ENCODE assay signal across 10 cellular contexts in the genomic region with DNA sequence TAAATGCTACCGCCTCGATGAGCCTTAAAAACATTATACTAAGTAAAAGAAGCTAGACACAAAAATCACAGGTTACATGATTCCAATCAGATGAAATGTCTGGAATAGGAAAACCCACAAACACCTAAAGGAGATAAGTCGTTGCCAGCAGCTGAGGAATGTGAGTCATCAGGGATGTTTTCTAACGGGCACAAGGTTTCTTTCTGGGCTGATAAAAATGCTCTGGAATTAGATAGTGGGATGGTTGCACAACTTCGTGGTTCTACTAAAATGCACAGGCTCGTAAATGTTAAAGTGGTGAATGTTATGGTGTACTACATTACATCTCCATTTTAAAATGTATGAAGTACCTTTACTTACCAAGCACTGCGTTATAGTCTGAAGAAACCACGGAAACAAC. TPM values are rescaled to one million over a fixed set of nuclear protein-coding genes. Genes with fewer than 3 reads are reported as not detected.
DNase-seq lines count a peak whose midpoint lies in the region; ATAC-seq and TF ChIP-seq lines count a peak whose summit lies in the region.
"Had no signal": no experiment of that assay in that cellular context is flagged by ENCODE, and none has a peak within 500 bp of the region (broad histone marks: within the 10 kb centered on the region; RNA-seq: fewer than 3 reads in every experiment).

No MANE protein-coding gene starts in this region.

- no peak for TF ChIP-seq CTCF in AG10803 (conservative IDR thresholded peaks at IDR 0.05; ENCODE audit: low read length)

- no peak overlapping the region for H2BK5ac ChIP-seq in mesenchymal stem cell (ENCODE audit: low read depth, low read length, poor library complexity, severe bottlenecking)

- no peak overlapping the region for H2AFZ ChIP-seq in mesenchymal stem cell (ENCODE audit: low read depth, low read length)

- no peak overlapping the region for H2BK120ac ChIP-seq in mesenchymal stem cell (ENCODE audit: low read depth, low read length)

- H3K4me3 ChIP-seq in AG10803 (ENCODE audit: low read length) (no peak overlapping the region), mesenchymal stem cell (ENCODE audit: insufficient read depth in 1 of 2, low read depth in 1 of 2, low read length in 2 of 2) (no peak overlapping the region)
- H3K4me3 ChIP-seq: gastroesophageal sphincter had no signal

- H3K23ac ChIP-seq in mesenchymal stem cell (ENCODE audit: low read length in 2 of 2) = no peak overlapping the region

- H3K27ac ChIP-seq in mesenchymal stem cell (ENCODE audit: low read length, poor library complexity, severe bottlenecking) = peak overlapping the region; percentile 51
- H3K27ac ChIP-seq: gastroesophageal sphincter had no signal

- H3K4me1 ChIP-seq in mesenchymal stem cell (ENCODE audit: control insufficient read depth, insufficient read depth, low read depth, low read length) = peaks cover 4% of the 10 kb centered on the region

- ATAC-seq in GM18858 (IDR thresholded peaks at IDR 0.05; ENCODE audit: unreplicated experiment) = no peak
- ATAC-seq: gastroesophageal sphincter had no signal

- H3K4me2 ChIP-seq in mesenchymal stem cell (ENCODE audit: low read length, poor library complexity, severe bottlenecking) = no peak overlapping the region

- H2BK15ac ChIP-seq in mesenchymal stem cell (ENCODE audit: low read depth, poor library complexity, severe bottlenecking) = no peak overlapping the region

- POLR2A ChIA-PET in HEK293T (lab: Yijun Ruan, JAX) = interaction anchor here (1.9 to 2.2 kb wide), 2 partner anchors 15 to 17 kb away, joined by 6 to 8 read pairs; no protein-coding TSS in a partner anchor

- peak overlapping the region; percentile 81 for H2AK5ac ChIP-seq in mesenchymal stem cell (ENCODE audit: low read length, severe bottlenecking)

- H3K4ac ChIP-seq in mesenchymal stem cell (ENCODE audit: low read depth in 1 of 2, low read length in 2 of 2) = peak overlapping the region in 1 of 2 experiments; percentile 19

- H3K18ac ChIP-seq in mesenchymal stem cell (ENCODE audit: low read depth in 1 of 2, low read length in 2 of 2) = no peak overlapping the region

- no peaks in the 10 kb centered on the region for H3K36me3 ChIP-seq in mesenchymal stem cell (ENCODE audit: control insufficient read depth in 1 of 2, insufficient read depth in 2 of 2, low read depth in 1 of 2, low read length in 2 of 2)
- H3K36me3 ChIP-seq: gastroesophageal sphincter had no signal

- H4K8ac ChIP-seq in mesenchymal stem cell (ENCODE audit: low read length) = peak overlapping the region; percentile 85

- peaks cover 10% of the 10 kb centered on the region for H3K79me1 ChIP-seq in mesenchymal stem cell (replicated peaks; ENCODE audit: low read length, poor library complexity, severe bottlenecking)

- peak overlapping the region; percentile 79 to 86 for H2BK12ac ChIP-seq in mesenchymal stem cell (ENCODE audit: low read length in 2 of 2)

- no peak overlapping the region for H4K91ac ChIP-seq in mesenchymal stem cell (ENCODE audit: low read length)

- H3K14ac ChIP-seq in mesenchymal stem cell (ENCODE audit: low read length in 2 of 2) = no peak overlapping the region

- H3K9ac ChIP-seq in mesenchymal stem cell (ENCODE audit: low read length) = no peak overlapping the region

- H3K9me3 ChIP-seq in mesenchymal stem cell (ENCODE audit: control insufficient read depth, low read length) = no peaks in the 10 kb centered on the region
- H3K9me3 ChIP-seq: gastroesophageal sphincter had no signal

- DNase-seq in AG10803 (ENCODE audit: low read depth) (peak; percentile 69), MV-4-11 (lab: John Stamatoyannopoulos, UW) (peak; percentile 67), cerebellar cortex (ENCODE audit: low spot score) (peak; percentile 19), mesenchymal stem cell (peak; percentile 70), NCI-H1092 (lab: John Stamatoyannopoulos, UW) (no peak), C1 segment of cervical spinal cord (lab: John Stamatoyannopoulos, UW) (no peak), HEK293T (ENCODE audit: extremely low spot score) (no peak)
- DNase-seq: NCI-H187 had no signal

- no peaks in the 10 kb centered on the region for H3K27me3 ChIP-seq in mesenchymal stem cell (ENCODE audit: control insufficient read depth in 1 of 2, insufficient read depth in 1 of 2, low read length in 2 of 2)
- H3K27me3 ChIP-seq: gastroesophageal sphincter had no signal

- 52% methylated on average over 5 of the region's 8 CpGs for WGBS in mesenchymal stem cell

- CTCF ChIA-PET in HEK293T (lab: Yijun Ruan, JAX) = interaction anchor here (0.6 kb wide), 1 partner anchor 46 kb away, joined by 3 read pairs; no protein-coding TSS in a partner anchor

TF ChIP-seq in HEK293T, 16 proteins besides CTCF, POLR2A, EP300 and RAD21:
- no peak for TF ChIP-seq TARDBP (IDR thresholded peaks at IDR 0.05)
- TF ChIP-seq NFRKB (IDR thresholded peaks at IDR 0.05) = no peak
- TF ChIP-seq PKNOX1 (IDR thresholded peaks at IDR 0.05) = no peak
- no peak for TF ChIP-seq ELF4 (IDR thresholded peaks at IDR 0.05)
- no peak for TF ChIP-seq CTBP1 (IDR thresholded peaks at IDR 0.05; ENCODE audit: borderline replicate concordance)
- no peak for TF ChIP-seq ARNT (IDR thresholded peaks at IDR 0.05)
- no peak for TF ChIP-seq SP1 (IDR thresholded peaks at IDR 0.05)
- TF ChIP-seq L3MBTL2 (conservative IDR thresholded peaks at IDR 0.05) = no peak
- no peak for TF ChIP-seq FOXM1 (IDR thresholded peaks at IDR 0.05; ENCODE audit: borderline replicate concordance)
- TF ChIP-seq LEF1 (IDR thresholded peaks at IDR 0.05; ENCODE audit: borderline replicate concordance) = no peak
- TF ChIP-seq ZNF384 (IDR thresholded peaks at IDR 0.05) = no peak
- no peak for TF ChIP-seq HDGF (IDR thresholded peaks at IDR 0.05; ENCODE audit: borderline replicate concordance)
- no peak for TF ChIP-seq BHLHE40 (IDR thresholded peaks at IDR 0.05; ENCODE audit: borderline replicate concordance)

RNA-seq across cellular contexts. Expression of gene ABLIM1, which starts 9.7 kb away (rescaled TPM):
- 6.7 TPM for polyA plus RNA-seq in mesenchymal stem cell (2013, experiment 1 of 2)
- polyA plus RNA-seq in mesenchymal stem cell (2013, experiment 2 of 2) = 5.9 TPM

Comparison
In these comparisons a context has a peak if more than half of its experiments do, and no peak if none do; other contexts are left out.
1. DNase-seq: peak in AG10803 (single experiment), MV-4-11 (single experiment), cerebellar cortex (single experiment) and mesenchymal stem cell (single experiment); none in NCI-H1092 (single experiment), C1 segment of cervical spinal cord (0 of 14) and HEK293T (single experiment).